7 cellular contexts compared by ENCODE assay signal in the genomic region with DNA sequence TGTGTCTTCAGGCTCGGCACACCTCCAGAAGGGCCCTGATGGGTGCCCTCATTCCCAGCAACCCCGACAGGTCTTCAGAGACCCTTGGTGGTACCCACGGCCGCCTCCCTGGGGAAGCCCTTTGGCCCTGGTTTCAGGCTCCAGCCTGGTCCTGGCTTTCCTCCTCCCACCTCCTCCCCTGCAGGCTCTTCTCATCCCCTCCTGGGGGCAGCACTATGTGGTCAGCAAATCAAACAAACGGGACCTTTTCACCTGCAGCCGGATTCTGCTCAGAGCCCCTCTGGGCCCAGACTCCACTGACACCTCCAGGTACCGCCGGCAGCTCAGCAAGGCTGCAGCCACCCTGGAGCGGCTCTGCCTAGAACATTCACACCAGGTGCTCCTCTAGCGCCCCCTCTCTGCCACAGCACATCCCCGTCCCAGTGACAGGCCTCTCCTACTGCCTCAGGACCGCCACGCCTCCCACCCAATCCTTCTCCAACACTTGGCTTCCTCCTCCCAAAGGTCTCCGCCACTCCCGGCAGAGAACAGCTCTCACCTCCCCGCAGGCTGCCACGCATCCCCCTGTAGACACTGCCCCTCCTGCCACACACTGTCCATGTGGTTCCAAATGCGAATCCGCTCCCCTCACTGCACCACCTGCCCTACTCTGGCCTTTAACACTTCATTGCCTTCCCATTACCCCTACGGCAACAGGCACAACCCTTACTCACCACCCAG. TPM values are rescaled to one million over a fixed set of nuclear protein-coding genes. Genes with fewer than 3 reads are reported as not detected.
DNase-seq lines count a peak whose midpoint lies in the region; ATAC-seq lines count a peak whose summit lies in the region.

No MANE protein-coding gene starts in this region.

- peak; percentile 36 to 53 for ATAC-seq in activated T-cell treated with anti-CD3 and anti-CD28 coated beads, Interleukin-2, amount 50 U/mL, for 4 hours
- peak in 1 of 2 donors; percentile 8 for ATAC-seq in right cardiac atrium
- ATAC-seq in stimulated activated naive B cell treated with anti-CD40 and anti-IgM and Interleukin-4, amounts not matched to agents 10 μg/mL and 1 μg/mL and 100 μg/mL, for 72 hours (replicated peaks), result peak; percentile 44 to 54
- no peak for ATAC-seq in GM21423 (IDR thresholded peaks at IDR 0.05; ENCODE audit: unreplicated experiment)
- ATAC-seq in HG02642 (IDR thresholded peaks at IDR 0.05; ENCODE audit: poor library complexity, unreplicated experiment), result no peak

- no peaks in the 10 kb centered on the region for H3K27me3 Mint-ChIP-seq in activated T-cell treated with anti-CD3 and anti-CD28 coated beads, Interleukin-2, amount 50 U/mL, for 4 hours (ENCODE audit: low read depth)
- H3K27me3 Mint-ChIP-seq in stimulated activated naive B cell treated with anti-CD40 and anti-IgM and Interleukin-4, amounts not matched to agents 10 μg/mL and 1 μg/mL and 100 μg/mL, for 72 hours, result no peaks in the 10 kb centered on the region

- H3K4me1 ChIP-seq in right cardiac atrium (ENCODE audit: control insufficient read depth, insufficient read depth, low read length), result no peaks in the 10 kb centered on the region

- H3K9me3 ChIP-seq in right cardiac atrium (ENCODE audit: control insufficient read depth, low read length), result no peaks in the 10 kb centered on the region

- no peak overlapping the region for H3K27ac ChIP-seq in right cardiac atrium (ENCODE audit: low read length)

- WGBS in right cardiac atrium, result 72% methylated on average over 20 of the region's 20 CpGs

- H3K27ac Mint-ChIP-seq in stimulated activated naive B cell treated with anti-CD40 and anti-IgM and Interleukin-4, amounts not matched to agents 10 μg/mL and 1 μg/mL and 100 μg/mL, for 72 hours, result peak overlapping the region; percentile 56

- intact Hi-C loops in right cardiac atrium (cut with DNase I), result loop anchor here in 2 of 4 donors (10.0 kb wide), 2 partner anchors 110 to 120 kb away; no protein-coding TSS in a partner anchor

- H3K27me3 ChIP-seq in right cardiac atrium (ENCODE audit: control insufficient read depth, insufficient read depth), result no peaks in the 10 kb centered on the region

- H3K9me3 Mint-ChIP-seq in activated T-cell treated with anti-CD3 and anti-CD28 coated beads, Interleukin-2, amount 50 U/mL, for 4 hours, result no peaks in the 10 kb centered on the region
- H3K9me3 Mint-ChIP-seq in stimulated activated naive B cell treated with anti-CD40 and anti-IgM and Interleukin-4, amounts not matched to agents 10 μg/mL and 1 μg/mL and 100 μg/mL, for 72 hours, result no peaks in the 10 kb centered on the region

- H3K36me3 Mint-ChIP-seq in activated T-cell treated with anti-CD3 and anti-CD28 coated beads, Interleukin-2, amount 50 U/mL, for 4 hours (ENCODE audit: insufficient read depth), result peaks cover 19% of the 10 kb centered on the region
- peaks cover 24 to 30% of the 10 kb centered on the region in 2 donors for H3K36me3 Mint-ChIP-seq in stimulated activated naive B cell treated with anti-CD40 and anti-IgM and Interleukin-4, amounts not matched to agents 10 μg/mL and 1 μg/mL and 100 μg/mL, for 72 hours

- H3K4me1 Mint-ChIP-seq in activated T-cell treated with anti-CD3 and anti-CD28 coated beads, Interleukin-2, amount 50 U/mL, for 4 hours (ENCODE audit: low read depth), result no peaks in the 10 kb centered on the region
- H3K4me1 Mint-ChIP-seq in stimulated activated naive B cell treated with anti-CD40 and anti-IgM and Interleukin-4, amounts not matched to agents 10 μg/mL and 1 μg/mL and 100 μg/mL, for 72 hours, result peaks cover 25 to 26% of the 10 kb centered on the region in 2 donors

- H3K4me3 Mint-ChIP-seq in activated T-cell treated with anti-CD3 and anti-CD28 coated beads, Interleukin-2, amount 50 U/mL, for 4 hours, result no peak overlapping the region
- no peak overlapping the region for H3K4me3 Mint-ChIP-seq in stimulated activated naive B cell treated with anti-CD40 and anti-IgM and Interleukin-4, amounts not matched to agents 10 μg/mL and 1 μg/mL and 100 μg/mL, for 72 hours

- peak; percentile 64 for DNase-seq in ELR (ENCODE audit: low read depth)
- DNase-seq in LHCN-M2 (ENCODE audit: low read depth), result peak; percentile 28
- DNase-seq in activated T-cell treated with anti-CD3 and anti-CD28 coated beads, Interleukin-2, amount 50 U/mL, for 4 hours, result no peak
- peak in 2 of 3 donors; percentile 77 to 79 for DNase-seq in right cardiac atrium
- no peak for DNase-seq in stimulated activated naive B cell treated with anti-CD40 and anti-IgM and Interleukin-4, amounts not matched to agents 10 μg/mL and 1 μg/mL and 100 μg/mL, for 72 hours

- no peak overlapping the region for H3K4me3 ChIP-seq in right cardiac atrium (ENCODE audit: low read length)

RNA-seq across cellular contexts. Expression of gene CORO7, which starts 12.0 kb away (rescaled TPM):
- 23.7 and 34.8 TPM in 2 replicates for total RNA-seq in LHCN-M2 (2014; rRNA removed)
- polyA plus RNA-seq in LHCN-M2 (2012), result 14.7 TPM
- 10 to 100 TPM; 75.8 to 79.9 (median 76.4) TPM for total RNA-seq in activated T-cell treated with anti-CD3 and anti-CD28 coated beads, Interleukin-2, amount 50 U/mL, for 4 hours
- total RNA-seq in right cardiac atrium, result 10 to 100 TPM; 13.4 to 18.1 (median 16.9) TPM
- 9.0 TPM for polyA plus RNA-seq in right cardiac atrium

RNA-seq across cellular contexts. Expression of gene DNAJA3, which starts 21.3 kb away (rescaled TPM):
- total RNA-seq in LHCN-M2 (2014; rRNA removed) (64.2 and 69.4 TPM in 2 replicates), right cardiac atrium (10 to 100 TPM; 40.4 to 54.0 (median 49.8) TPM)
- 28.1 TPM for polyA plus RNA-seq in LHCN-M2 (2012)
- 100 to 1,000 TPM; 108 to 124 (median 123) TPM for total RNA-seq in activated T-cell treated with anti-CD3 and anti-CD28 coated beads, Interleukin-2, amount 50 U/mL, for 4 hours
- 48.4 TPM for polyA plus RNA-seq in right cardiac atrium

RNA-seq across cellular contexts. Expression of gene VASN, which starts 32.8 kb away (rescaled TPM):
- total RNA-seq in LHCN-M2 (2014; rRNA removed), result 7.1 and 12.5 TPM in 2 replicates
- 19.7 TPM for polyA plus RNA-seq in LHCN-M2 (2012)
- under 1 TPM; 0.30 to 0.46 (median 0.34) TPM for total RNA-seq in activated T-cell treated with anti-CD3 and anti-CD28 coated beads, Interleukin-2, amount 50 U/mL, for 4 hours
- 10 to 100 TPM; 11.4 to 21.3 (median 13.6) TPM for total RNA-seq in right cardiac atrium
- 10.7 TPM for polyA plus RNA-seq in right cardiac atrium

RNA-seq across cellular contexts. Expression of gene PAM16, which starts 53.3 kb away (rescaled TPM):
- total RNA-seq in LHCN-M2 (2014; rRNA removed) (48.1 and 62.2 TPM in 2 replicates), right cardiac atrium (10 to 100 TPM; 57.6 to 61.9 (median 59.7) TPM)
- 37.4 TPM for polyA plus RNA-seq in LHCN-M2 (2012)
- 100 to 1,000 TPM; 112 to 131 (median 125) TPM for total RNA-seq in activated T-cell treated with anti-CD3 and anti-CD28 coated beads, Interleukin-2, amount 50 U/mL, for 4 hours
- 131 TPM for polyA plus RNA-seq in right cardiac atrium

Comparison
In these comparisons a context has a peak if more than half of its experiments do, and no peak if none do; other contexts are left out.
1. DNase-seq: peak in ELR (single experiment), LHCN-M2 (single experiment) and right cardiac atrium (2 of 3); none in activated T-cell treated with anti-CD3 and anti-CD28 coated beads, Interleukin-2, amount 50 U/mL, for 4 hours (single experiment) and stimulated activated naive B cell treated with anti-CD40 and anti-IgM and Interleukin-4, amounts not matched to agents 10 μg/mL and 1 μg/mL and 100 μg/mL, for 72 hours (single experiment).
2. ATAC-seq: peak in activated T-cell treated with anti-CD3 and anti-CD28 coated beads, Interleukin-2, amount 50 U/mL, for 4 hours (2 of 2) and stimulated activated naive B cell treated with anti-CD40 and anti-IgM and Interleukin-4, amounts not matched to agents 10 μg/mL and 1 μg/mL and 100 μg/mL, for 72 hours (2 of 2); none in GM21423 (single experiment) and HG02642 (single experiment).